1 cellular context compared by ENCODE assay signal in the genomic region with DNA sequence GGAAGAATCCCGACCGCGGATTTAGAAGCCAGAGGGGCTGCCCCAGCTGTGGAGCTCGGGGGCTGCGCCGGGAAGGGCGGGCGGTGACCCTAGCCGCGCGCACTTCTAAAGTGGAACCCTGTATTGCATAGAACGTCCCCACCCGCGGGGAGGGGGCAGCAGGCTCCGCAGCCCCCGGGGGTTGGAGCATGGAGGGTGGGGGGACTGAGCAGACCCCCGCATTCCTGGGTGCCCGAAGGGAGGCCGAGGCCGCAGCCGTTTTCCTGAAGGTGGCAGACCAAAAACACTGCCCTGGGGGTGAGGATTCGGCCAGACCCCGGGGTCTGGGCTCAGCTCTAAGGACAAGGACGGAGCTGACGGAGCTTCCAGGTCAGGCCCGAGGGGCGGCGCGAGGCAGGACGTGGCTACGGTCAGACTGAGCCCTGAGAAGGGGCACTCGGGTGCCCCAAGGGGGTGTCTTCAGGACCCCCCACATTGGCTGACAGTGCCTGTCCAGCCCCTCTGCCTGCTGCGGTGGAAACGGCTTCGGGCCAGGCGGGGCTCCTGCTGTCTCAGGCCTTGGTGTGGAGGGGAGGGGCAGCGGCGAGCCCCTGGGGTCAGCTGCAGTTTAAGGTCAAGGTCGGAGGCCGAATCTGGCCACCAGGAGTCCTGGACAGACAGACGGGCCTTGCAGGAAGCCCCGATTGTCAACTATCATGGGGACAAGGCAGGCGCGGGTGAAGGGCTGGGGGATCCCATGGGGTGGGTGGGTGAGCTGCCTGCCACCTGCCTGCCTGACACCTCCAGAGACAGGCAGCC.
TF ChIP-seq lines count a peak whose summit lies in the region.

No MANE protein-coding gene starts in this region.

TF ChIP-seq in GM23338, 12 proteins besides CTCF, POLR2A, EP300 and RAD21 (continued from another document):
- TF ChIP-seq ZNF462 (CRISPR knock-in tag; IDR thresholded peaks at IDR 0.05), result no peak
- no peak for TF ChIP-seq ZNF114 (CRISPR knock-in tag; IDR thresholded peaks at IDR 0.05)
- TF ChIP-seq STAT1 (IDR thresholded peaks at IDR 0.05; ENCODE audit: unreplicated experiment), result no peak
- no peak for TF ChIP-seq ETS1 (IDR thresholded peaks at IDR 0.05)
- no peak for TF ChIP-seq EZH2phosphoT487 (IDR thresholded peaks at IDR 0.05; ENCODE audit: unreplicated experiment)
- TF ChIP-seq ZNF331 (CRISPR knock-in tag; IDR thresholded peaks at IDR 0.05; ENCODE audit: low read depth), result no peak
- TF ChIP-seq NANOG (IDR thresholded peaks at IDR 0.05; ENCODE audit: borderline replicate concordance), result no peak
- TF ChIP-seq CREB1 (CRISPR knock-in tag; IDR thresholded peaks at IDR 0.05; ENCODE audit: low read depth), result no peak
- no peak for TF ChIP-seq JUNB (IDR thresholded peaks at IDR 0.05; ENCODE audit: unreplicated experiment)
- TF ChIP-seq, protein P1, sequence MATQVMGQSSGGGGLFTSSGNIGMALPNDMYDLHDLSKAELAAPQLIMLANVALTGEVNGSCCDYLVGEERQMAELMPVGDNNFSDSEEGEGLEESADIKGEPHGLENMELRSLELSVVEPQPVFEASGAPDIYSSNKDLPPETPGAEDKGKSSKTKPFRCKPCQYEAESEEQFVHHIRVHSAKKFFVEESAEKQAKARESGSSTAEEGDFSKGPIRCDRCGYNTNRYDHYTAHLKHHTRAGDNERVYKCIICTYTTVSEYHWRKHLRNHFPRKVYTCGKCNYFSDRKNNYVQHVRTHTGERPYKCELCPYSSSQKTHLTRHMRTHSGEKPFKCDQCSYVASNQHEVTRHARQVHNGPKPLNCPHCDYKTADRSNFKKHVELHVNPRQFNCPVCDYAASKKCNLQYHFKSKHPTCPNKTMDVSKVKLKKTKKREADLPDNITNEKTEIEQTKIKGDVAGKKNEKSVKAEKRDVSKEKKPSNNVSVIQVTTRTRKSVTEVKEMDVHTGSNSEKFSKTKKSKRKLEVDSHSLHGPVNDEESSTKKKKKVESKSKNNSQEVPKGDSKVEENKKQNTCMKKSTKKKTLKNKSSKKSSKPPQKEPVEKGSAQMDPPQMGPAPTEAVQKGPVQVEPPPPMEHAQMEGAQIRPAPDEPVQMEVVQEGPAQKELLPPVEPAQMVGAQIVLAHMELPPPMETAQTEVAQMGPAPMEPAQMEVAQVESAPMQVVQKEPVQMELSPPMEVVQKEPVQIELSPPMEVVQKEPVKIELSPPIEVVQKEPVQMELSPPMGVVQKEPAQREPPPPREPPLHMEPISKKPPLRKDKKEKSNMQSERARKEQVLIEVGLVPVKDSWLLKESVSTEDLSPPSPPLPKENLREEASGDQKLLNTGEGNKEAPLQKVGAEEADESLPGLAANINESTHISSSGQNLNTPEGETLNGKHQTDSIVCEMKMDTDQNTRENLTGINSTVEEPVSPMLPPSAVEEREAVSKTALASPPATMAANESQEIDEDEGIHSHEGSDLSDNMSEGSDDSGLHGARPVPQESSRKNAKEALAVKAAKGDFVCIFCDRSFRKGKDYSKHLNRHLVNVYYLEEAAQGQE (IDR thresholded peaks at IDR 0.05; ENCODE audit: unreplicated experiment), result no peak
- no peak for TF ChIP-seq POLR2AphosphoS5 (IDR thresholded peaks at IDR 0.05; ENCODE audit: low read depth)
